ENCODE assay signal across 1 cellular context in the genomic region with DNA sequence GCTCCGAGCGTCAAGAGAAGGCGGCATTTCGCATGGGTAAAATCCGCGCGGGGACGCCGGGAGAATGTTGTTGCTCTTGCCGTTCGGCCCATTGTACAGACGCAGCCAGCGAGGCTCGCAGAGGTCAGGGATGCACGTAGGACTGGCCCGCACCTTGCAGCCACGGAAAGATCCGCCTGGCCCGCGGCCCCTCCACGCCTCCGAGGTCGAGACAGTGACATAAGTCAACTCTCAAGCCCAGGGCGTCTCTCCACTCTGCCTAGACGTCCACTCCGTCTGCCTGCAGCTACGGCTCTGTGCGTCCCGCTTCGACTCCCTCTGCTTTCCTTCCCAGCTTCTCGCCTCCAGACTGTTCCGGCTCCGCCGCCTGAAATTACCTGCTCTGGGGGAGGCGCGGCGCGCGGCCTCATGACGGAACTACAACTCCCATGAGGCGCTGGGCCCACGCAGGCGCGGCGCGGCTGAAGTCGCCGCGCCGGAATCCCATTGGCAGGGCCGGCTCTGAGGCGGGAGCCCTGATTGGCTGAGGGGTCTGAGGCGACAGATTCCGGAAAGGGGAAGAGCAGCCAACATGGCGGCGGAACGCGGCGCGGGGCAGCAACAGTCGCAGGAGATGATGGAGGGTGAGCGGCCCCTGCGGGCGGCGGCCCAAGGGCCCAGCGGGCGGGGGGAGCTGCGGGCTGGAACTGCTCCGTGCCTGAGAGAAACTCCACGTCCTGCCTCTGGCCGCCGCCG.
TF ChIP-seq lines count a peak whose summit lies in the region.

A gene with protein sequence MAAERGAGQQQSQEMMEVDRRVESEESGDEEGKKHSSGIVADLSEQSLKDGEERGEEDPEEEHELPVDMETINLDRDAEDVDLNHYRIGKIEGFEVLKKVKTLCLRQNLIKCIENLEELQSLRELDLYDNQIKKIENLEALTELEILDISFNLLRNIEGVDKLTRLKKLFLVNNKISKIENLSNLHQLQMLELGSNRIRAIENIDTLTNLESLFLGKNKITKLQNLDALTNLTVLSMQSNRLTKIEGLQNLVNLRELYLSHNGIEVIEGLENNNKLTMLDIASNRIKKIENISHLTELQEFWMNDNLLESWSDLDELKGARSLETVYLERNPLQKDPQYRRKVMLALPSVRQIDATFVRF (plus strand): TSS at position 543 of the 735 bp plus-strand sequence. CDS start 29 bp downstream, at position 572.

TF ChIP-seq in HEK293, 187 proteins besides CTCF, POLR2A, EP300 and RAD21 (continued from another document and continues in another):
- TF ChIP-seq, protein P1, sequence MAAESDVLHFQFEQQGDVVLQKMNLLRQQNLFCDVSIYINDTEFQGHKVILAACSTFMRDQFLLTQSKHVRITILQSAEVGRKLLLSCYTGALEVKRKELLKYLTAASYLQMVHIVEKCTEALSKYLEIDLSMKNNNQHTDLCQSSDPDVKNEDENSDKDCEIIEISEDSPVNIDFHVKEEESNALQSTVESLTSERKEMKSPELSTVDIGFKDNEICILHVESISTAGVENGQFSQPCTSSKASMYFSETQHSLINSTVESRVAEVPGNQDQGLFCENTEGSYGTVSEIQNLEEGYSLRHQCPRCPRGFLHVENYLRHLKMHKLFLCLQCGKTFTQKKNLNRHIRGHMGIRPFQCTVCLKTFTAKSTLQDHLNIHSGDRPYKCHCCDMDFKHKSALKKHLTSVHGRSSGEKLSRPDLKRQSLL (tag by site-specific recombination; IDR thresholded peaks at IDR 0.05) = peak; percentile 7
- no peak for TF ChIP-seq ZNF626 (tag by site-specific recombination; IDR thresholded peaks at IDR 0.05)
- TF ChIP-seq ZNF501 (tag by site-specific recombination; IDR thresholded peaks at IDR 0.05) = peak; percentile 78; the same call in 1 of the 2 replicates
- TF ChIP-seq, protein P2, sequence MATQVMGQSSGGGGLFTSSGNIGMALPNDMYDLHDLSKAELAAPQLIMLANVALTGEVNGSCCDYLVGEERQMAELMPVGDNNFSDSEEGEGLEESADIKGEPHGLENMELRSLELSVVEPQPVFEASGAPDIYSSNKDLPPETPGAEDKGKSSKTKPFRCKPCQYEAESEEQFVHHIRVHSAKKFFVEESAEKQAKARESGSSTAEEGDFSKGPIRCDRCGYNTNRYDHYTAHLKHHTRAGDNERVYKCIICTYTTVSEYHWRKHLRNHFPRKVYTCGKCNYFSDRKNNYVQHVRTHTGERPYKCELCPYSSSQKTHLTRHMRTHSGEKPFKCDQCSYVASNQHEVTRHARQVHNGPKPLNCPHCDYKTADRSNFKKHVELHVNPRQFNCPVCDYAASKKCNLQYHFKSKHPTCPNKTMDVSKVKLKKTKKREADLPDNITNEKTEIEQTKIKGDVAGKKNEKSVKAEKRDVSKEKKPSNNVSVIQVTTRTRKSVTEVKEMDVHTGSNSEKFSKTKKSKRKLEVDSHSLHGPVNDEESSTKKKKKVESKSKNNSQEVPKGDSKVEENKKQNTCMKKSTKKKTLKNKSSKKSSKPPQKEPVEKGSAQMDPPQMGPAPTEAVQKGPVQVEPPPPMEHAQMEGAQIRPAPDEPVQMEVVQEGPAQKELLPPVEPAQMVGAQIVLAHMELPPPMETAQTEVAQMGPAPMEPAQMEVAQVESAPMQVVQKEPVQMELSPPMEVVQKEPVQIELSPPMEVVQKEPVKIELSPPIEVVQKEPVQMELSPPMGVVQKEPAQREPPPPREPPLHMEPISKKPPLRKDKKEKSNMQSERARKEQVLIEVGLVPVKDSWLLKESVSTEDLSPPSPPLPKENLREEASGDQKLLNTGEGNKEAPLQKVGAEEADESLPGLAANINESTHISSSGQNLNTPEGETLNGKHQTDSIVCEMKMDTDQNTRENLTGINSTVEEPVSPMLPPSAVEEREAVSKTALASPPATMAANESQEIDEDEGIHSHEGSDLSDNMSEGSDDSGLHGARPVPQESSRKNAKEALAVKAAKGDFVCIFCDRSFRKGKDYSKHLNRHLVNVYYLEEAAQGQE (tag by site-specific recombination; IDR thresholded peaks at IDR 0.05) = 0 out of 2 replicates have a peak, but pooled peaks have one; percentile 12
- no peak; the same call in 1 of the 2 replicates for TF ChIP-seq ZNF423 (tag by site-specific recombination; IDR thresholded peaks at IDR 0.05)
- TF ChIP-seq, protein P3, sequence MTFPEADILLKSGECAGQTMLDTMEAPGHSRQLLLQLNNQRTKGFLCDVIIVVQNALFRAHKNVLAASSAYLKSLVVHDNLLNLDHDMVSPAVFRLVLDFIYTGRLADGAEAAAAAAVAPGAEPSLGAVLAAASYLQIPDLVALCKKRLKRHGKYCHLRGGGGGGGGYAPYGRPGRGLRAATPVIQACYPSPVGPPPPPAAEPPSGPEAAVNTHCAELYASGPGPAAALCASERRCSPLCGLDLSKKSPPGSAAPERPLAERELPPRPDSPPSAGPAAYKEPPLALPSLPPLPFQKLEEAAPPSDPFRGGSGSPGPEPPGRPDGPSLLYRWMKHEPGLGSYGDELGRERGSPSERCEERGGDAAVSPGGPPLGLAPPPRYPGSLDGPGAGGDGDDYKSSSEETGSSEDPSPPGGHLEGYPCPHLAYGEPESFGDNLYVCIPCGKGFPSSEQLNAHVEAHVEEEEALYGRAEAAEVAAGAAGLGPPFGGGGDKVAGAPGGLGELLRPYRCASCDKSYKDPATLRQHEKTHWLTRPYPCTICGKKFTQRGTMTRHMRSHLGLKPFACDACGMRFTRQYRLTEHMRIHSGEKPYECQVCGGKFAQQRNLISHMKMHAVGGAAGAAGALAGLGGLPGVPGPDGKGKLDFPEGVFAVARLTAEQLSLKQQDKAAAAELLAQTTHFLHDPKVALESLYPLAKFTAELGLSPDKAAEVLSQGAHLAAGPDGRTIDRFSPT (tag by site-specific recombination; IDR thresholded peaks at IDR 0.05) = no peak
- no peak for TF ChIP-seq TCF7L2 (IDR thresholded peaks at IDR 0.05; ENCODE audit: borderline replicate concordance, low read depth, low read length)
- TF ChIP-seq REPIN1 (tag by site-specific recombination; IDR thresholded peaks at IDR 0.05; ENCODE audit: low read depth) = peak; percentile 90; the same call in 1 of the 2 replicates
- TF ChIP-seq ZNF664 (tag by site-specific recombination; IDR thresholded peaks at IDR 0.05) = no peak
- TF ChIP-seq, protein P4, sequence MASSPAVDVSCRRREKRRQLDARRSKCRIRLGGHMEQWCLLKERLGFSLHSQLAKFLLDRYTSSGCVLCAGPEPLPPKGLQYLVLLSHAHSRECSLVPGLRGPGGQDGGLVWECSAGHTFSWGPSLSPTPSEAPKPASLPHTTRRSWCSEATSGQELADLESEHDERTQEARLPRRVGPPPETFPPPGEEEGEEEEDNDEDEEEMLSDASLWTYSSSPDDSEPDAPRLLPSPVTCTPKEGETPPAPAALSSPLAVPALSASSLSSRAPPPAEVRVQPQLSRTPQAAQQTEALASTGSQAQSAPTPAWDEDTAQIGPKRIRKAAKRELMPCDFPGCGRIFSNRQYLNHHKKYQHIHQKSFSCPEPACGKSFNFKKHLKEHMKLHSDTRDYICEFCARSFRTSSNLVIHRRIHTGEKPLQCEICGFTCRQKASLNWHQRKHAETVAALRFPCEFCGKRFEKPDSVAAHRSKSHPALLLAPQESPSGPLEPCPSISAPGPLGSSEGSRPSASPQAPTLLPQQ (tag by site-specific recombination; IDR thresholded peaks at IDR 0.05) = peak; percentile 35; the same call in 1 of the 2 replicates
- TF ChIP-seq, protein P5, sequence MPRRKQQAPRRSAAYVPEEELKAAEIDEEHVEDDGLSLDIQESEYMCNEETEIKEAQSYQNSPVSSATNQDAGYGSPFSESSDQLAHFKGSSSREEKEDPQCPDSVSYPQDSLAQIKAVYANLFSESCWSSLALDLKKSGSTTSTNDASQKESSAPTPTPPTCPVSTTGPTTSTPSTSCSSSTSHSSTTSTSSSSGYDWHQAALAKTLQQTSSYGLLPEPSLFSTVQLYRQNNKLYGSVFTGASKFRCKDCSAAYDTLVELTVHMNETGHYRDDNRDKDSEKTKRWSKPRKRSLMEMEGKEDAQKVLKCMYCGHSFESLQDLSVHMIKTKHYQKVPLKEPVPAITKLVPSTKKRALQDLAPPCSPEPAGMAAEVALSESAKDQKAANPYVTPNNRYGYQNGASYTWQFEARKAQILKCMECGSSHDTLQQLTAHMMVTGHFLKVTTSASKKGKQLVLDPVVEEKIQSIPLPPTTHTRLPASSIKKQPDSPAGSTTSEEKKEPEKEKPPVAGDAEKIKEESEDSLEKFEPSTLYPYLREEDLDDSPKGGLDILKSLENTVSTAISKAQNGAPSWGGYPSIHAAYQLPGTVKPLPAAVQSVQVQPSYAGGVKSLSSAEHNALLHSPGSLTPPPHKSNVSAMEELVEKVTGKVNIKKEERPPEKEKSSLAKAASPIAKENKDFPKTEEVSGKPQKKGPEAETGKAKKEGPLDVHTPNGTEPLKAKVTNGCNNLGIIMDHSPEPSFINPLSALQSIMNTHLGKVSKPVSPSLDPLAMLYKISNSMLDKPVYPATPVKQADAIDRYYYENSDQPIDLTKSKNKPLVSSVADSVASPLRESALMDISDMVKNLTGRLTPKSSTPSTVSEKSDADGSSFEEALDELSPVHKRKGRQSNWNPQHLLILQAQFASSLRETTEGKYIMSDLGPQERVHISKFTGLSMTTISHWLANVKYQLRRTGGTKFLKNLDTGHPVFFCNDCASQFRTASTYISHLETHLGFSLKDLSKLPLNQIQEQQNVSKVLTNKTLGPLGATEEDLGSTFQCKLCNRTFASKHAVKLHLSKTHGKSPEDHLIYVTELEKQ (tag by site-specific recombination; IDR thresholded peaks at IDR 0.05; ENCODE audit: borderline replicate concordance) = no peak
- 0 out of 2 replicates have a peak, but pooled peaks have one; percentile 17 for TF ChIP-seq KLF10 (tag by site-specific recombination; IDR thresholded peaks at IDR 0.05)
- TF ChIP-seq, protein P6, sequence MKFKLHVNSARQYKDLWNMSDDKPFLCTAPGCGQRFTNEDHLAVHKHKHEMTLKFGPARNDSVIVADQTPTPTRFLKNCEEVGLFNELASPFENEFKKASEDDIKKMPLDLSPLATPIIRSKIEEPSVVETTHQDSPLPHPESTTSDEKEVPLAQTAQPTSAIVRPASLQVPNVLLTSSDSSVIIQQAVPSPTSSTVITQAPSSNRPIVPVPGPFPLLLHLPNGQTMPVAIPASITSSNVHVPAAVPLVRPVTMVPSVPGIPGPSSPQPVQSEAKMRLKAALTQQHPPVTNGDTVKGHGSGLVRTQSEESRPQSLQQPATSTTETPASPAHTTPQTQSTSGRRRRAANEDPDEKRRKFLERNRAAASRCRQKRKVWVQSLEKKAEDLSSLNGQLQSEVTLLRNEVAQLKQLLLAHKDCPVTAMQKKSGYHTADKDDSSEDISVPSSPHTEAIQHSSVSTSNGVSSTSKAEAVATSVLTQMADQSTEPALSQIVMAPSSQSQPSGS (tag by site-specific recombination; IDR thresholded peaks at IDR 0.05; ENCODE audit: low read depth) = no peak
- TF ChIP-seq, protein P7, sequence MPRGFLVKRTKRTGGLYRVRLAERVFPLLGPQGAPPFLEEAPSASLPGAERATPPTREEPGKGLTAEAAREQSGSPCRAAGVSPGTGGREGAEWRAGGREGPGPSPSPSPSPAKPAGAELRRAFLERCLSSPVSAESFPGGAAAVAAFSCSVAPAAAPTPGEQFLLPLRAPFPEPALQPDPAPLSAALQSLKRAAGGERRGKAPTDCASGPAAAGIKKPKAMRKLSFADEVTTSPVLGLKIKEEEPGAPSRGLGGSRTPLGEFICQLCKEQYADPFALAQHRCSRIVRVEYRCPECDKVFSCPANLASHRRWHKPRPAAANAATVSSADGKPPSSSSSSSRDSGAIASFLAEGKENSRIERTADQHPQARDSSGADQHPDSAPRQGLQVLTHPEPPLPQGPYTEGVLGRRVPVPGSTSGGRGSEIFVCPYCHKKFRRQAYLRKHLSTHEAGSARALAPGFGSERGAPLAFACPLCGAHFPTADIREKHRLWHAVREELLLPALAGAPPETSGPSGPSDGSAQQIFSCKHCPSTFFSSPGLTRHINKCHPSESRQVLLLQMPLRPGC (tag by site-specific recombination; IDR thresholded peaks at IDR 0.05) = 0 out of 2 replicates have a peak, but pooled peaks have one; percentile 30
- no peak for TF ChIP-seq ZNF175 (tag by site-specific recombination; IDR thresholded peaks at IDR 0.05)
- no peak for TF ChIP-seq ZNF19 (tag by site-specific recombination; IDR thresholded peaks at IDR 0.05; ENCODE audit: low read depth)
- TF ChIP-seq, protein P8, sequence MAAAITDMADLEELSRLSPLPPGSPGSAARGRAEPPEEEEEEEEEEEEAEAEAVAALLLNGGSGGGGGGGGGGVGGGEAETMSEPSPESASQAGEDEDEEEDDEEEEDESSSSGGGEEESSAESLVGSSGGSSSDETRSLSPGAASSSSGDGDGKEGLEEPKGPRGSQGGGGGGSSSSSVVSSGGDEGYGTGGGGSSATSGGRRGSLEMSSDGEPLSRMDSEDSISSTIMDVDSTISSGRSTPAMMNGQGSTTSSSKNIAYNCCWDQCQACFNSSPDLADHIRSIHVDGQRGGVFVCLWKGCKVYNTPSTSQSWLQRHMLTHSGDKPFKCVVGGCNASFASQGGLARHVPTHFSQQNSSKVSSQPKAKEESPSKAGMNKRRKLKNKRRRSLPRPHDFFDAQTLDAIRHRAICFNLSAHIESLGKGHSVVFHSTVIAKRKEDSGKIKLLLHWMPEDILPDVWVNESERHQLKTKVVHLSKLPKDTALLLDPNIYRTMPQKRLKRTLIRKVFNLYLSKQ (tag by site-specific recombination; IDR thresholded peaks at IDR 0.05; ENCODE audit: borderline replicate concordance) = no peak
- no peak for TF ChIP-seq ZNF658 (tag by site-specific recombination; IDR thresholded peaks at IDR 0.05)
- TF ChIP-seq ZSCAN30 (tag by site-specific recombination; IDR thresholded peaks at IDR 0.05) = peak; percentile 55
- no peak for TF ChIP-seq ZNF248 (tag by site-specific recombination; IDR thresholded peaks at IDR 0.05)
- peak; percentile 80; the same call in 1 of the 2 replicates for TF ChIP-seq ZFP37 (tag by site-specific recombination; IDR thresholded peaks at IDR 0.05)
- TF ChIP-seq, protein P9, sequence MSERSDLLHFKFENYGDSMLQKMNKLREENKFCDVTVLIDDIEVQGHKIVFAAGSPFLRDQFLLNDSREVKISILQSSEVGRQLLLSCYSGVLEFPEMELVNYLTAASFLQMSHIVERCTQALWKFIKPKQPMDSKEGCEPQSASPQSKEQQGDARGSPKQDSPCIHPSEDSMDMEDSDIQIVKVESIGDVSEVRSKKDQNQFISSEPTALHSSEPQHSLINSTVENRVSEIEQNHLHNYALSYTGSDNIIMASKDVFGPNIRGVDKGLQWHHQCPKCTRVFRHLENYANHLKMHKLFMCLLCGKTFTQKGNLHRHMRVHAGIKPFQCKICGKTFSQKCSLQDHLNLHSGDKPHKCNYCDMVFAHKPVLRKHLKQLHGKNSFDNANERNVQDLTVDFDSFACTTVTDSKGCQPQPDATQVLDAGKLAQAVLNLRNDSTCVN (tag by site-specific recombination; optimal IDR thresholded peaks at IDR 0.05) = peak; percentile 79
- TF ChIP-seq SP3 (tag by site-specific recombination; IDR thresholded peaks at IDR 0.05) = peak; percentile 64
- TF ChIP-seq ZNF629 (tag by site-specific recombination; IDR thresholded peaks at IDR 0.05) = peak; percentile 64; the same call in 1 of the 2 replicates
- TF ChIP-seq, protein P10, sequence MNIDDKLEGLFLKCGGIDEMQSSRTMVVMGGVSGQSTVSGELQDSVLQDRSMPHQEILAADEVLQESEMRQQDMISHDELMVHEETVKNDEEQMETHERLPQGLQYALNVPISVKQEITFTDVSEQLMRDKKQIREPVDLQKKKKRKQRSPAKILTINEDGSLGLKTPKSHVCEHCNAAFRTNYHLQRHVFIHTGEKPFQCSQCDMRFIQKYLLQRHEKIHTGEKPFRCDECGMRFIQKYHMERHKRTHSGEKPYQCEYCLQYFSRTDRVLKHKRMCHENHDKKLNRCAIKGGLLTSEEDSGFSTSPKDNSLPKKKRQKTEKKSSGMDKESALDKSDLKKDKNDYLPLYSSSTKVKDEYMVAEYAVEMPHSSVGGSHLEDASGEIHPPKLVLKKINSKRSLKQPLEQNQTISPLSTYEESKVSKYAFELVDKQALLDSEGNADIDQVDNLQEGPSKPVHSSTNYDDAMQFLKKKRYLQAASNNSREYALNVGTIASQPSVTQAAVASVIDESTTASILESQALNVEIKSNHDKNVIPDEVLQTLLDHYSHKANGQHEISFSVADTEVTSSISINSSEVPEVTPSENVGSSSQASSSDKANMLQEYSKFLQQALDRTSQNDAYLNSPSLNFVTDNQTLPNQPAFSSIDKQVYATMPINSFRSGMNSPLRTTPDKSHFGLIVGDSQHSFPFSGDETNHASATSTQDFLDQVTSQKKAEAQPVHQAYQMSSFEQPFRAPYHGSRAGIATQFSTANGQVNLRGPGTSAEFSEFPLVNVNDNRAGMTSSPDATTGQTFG (tag by site-specific recombination; IDR thresholded peaks at IDR 0.05; ENCODE audit: borderline replicate concordance) = no peak
